ENCODE assay signal across 1 cellular context in genomic region chr3:39406368-39407258, GRCh38.
TF ChIP-seq lines count a peak whose summit lies in the region.

TSS of gene RPSA (plus strand) at chr3:39406720. CDS start at chr3:39407654, 934 bp downstream.

TF ChIP-seq in K562, 482 proteins besides CTCF, POLR2A, EP300 and RAD21 (continued from another document and continues in another):
- TF ChIP-seq ATF6 (CRISPR knock-in tag; IDR thresholded peaks at IDR 0.05) (peak; percentile 88; the same call in 1 of the 2 replicates), SAFB (IDR thresholded peaks at IDR 0.05; ENCODE audit: borderline replicate concordance, low read depth, low read length) (0 out of 2 replicates have a peak, but pooled peaks have one; percentile 12), USF1 (CRISPR knock-in tag; IDR thresholded peaks at IDR 0.05) (peak; percentile 92), THAP12 (CRISPR knock-in tag; IDR thresholded peaks at IDR 0.05) (no peak), SP1 (CRISPR knock-in tag; IDR thresholded peaks at IDR 0.05) (peak; percentile 91), ZNF511 (CRISPR knock-in tag; IDR thresholded peaks at IDR 0.05) (peak; percentile 97), ZBTB26 (CRISPR knock-in tag; IDR thresholded peaks at IDR 0.05) (no peak; the same call in 1 of the 2 replicates), ZNF584 (CRISPR knock-in tag; IDR thresholded peaks at IDR 0.05; ENCODE audit: low read depth) (peak; percentile 71; the same call in 1 of the 2 replicates), IRF1 (CRISPR knock-in tag; IDR thresholded peaks at IDR 0.05; ENCODE audit: borderline replicate concordance) (peak; percentile 91; the same call in 1 of the 2 replicates), ZNF143 (CRISPR knock-in tag; IDR thresholded peaks at IDR 0.05) (peak; percentile 89), FOXP4 (CRISPR knock-in tag; IDR thresholded peaks at IDR 0.05; ENCODE audit: borderline replicate concordance) (peak; percentile 91; the same call in 1 of the 2 replicates), ELF4 (CRISPR knock-in tag; IDR thresholded peaks at IDR 0.05) (peak; percentile 83), PRPF4 (IDR thresholded peaks at IDR 0.05; ENCODE audit: insufficient read depth, low read depth, low read length, poor library complexity, severe bottlenecking) (peak; percentile 98), MYBL2 (IDR thresholded peaks at IDR 0.05; ENCODE audit: low read depth) (no peak), MYBL2 (CRISPR knock-in tag; IDR thresholded peaks at IDR 0.05; ENCODE audit: borderline replicate concordance) (no peak), RHOXF2B (CRISPR knock-in tag; conservative IDR thresholded peaks at IDR 0.05) (no peak), ATF2 (CRISPR knock-in tag; IDR thresholded peaks at IDR 0.05) (no peak), TAL1 (IDR thresholded peaks at IDR 0.05) (no peak), NFRKB (IDR thresholded peaks at IDR 0.05; ENCODE audit: low read depth) (peak; percentile 72), NONO (IDR thresholded peaks at IDR 0.05; ENCODE audit: low read depth in 2 of 2, low read length in 1 of 2) (peak in 1 of 2 experiments; percentile 87; a peak in 3 of 4 replicates), KLF1 (tag; IDR thresholded peaks at IDR 0.05) (peak; percentile 42; the same call in 1 of the 2 replicates), NR4A1 (CRISPR knock-in tag; IDR thresholded peaks at IDR 0.05) (peak; percentile 84; the same call in 1 of the 2 replicates), NR4A1 (tag; IDR thresholded peaks at IDR 0.05) (peak; percentile 73; the same call in 1 of the 2 replicates), ETV5 (CRISPR knock-in tag; IDR thresholded peaks at IDR 0.05; ENCODE audit: low read depth) (no peak; the same call in 1 of the 2 replicates), ARID2 (IDR thresholded peaks at IDR 0.05) (no peak), RBM14 (IDR thresholded peaks at IDR 0.05; ENCODE audit: borderline replicate concordance, insufficient read depth, low read depth, low read length) (peak; percentile 95; the same call in 1 of the 2 replicates), HSF4 (CRISPR knock-in tag; IDR thresholded peaks at IDR 0.05; ENCODE audit: borderline replicate concordance) (no peak), BRD4 (IDR thresholded peaks at IDR 0.05) (peak; percentile 68; the same call in 1 of the 2 replicates), CTBP1 (IDR thresholded peaks at IDR 0.05; ENCODE audit: borderline replicate concordance) (peak; percentile 85), KDM4B (IDR thresholded peaks at IDR 0.05; ENCODE audit: borderline replicate concordance in 2 of 2, low read depth in 1 of 2) (peak in 1 of 2 experiments; percentile 82; a peak in 1 of 4 replicates), ZFP1 (CRISPR knock-in tag; IDR thresholded peaks at IDR 0.05) (no peak), SMARCE1 (IDR thresholded peaks at IDR 0.05) (no peak), ZNF316 (IDR thresholded peaks at IDR 0.05) (no peak; the same call in 1 of the 2 replicates), GTF3C2 (IDR thresholded peaks at IDR 0.05; ENCODE audit: borderline replicate concordance, extremely low read depth, insufficient read length) (no peak), ZBTB2 (IDR thresholded peaks at IDR 0.05) (no peak; the same call in 1 of the 2 replicates), ZNF583 (CRISPR knock-in tag; IDR thresholded peaks at IDR 0.05) (peak; percentile 78; the same call in 1 of the 2 replicates), ZNF830 (CRISPR knock-in tag; IDR thresholded peaks at IDR 0.05) (0 out of 2 replicates have a peak, but pooled peaks have one; percentile 85), ZNF695 (CRISPR knock-in tag; IDR thresholded peaks at IDR 0.05) (no peak), STAT6 (CRISPR knock-in tag; IDR thresholded peaks at IDR 0.05) (peak; percentile 83; the same call in 1 of the 2 replicates), SMARCA4 (IDR thresholded peaks at IDR 0.05) (peak; percentile 39), NFIX (CRISPR knock-in tag; IDR thresholded peaks at IDR 0.05; ENCODE audit: low read depth) (no peak), ETS2 (tag; IDR thresholded peaks at IDR 0.05; ENCODE audit: borderline replicate concordance, poor library complexity, severe bottlenecking) (no peak)
